Comparison of ENCODE assay signal across 29 cellular contexts in the genomic region with DNA sequence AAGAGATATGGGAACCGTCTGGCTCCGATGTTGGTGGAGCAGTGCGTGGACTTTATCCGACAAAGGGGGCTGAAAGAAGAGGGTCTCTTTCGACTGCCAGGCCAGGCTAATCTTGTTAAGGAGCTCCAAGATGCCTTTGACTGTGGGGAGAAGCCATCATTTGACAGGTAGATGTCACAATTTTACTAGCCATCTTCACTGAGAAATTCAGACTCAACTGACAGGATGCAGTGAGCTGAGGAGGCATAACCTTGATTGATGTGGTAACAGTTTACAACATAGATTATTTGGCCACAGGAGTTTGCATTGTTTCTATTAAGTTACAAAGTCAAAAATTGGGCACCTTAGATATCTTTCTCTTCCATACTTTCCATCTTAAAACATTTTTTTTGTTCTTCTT.
"Had no signal": no experiment of that assay in that cellular context is flagged by ENCODE, and none has a peak within 500 bp of the region (broad histone marks: within the 10 kb centered on the region; RNA-seq: fewer than 3 reads in every experiment).

No MANE protein-coding gene starts in this region.

- H3K4me3 Mint-ChIP-seq: activated CD8-positive, alpha-beta T cell treated with anti-CD3 and anti-CD28 coated beads, Interleukin-2, amount 10 ng/mL, durations not matched to agents 7 days and 5 days; activated naive CD8-positive, alpha-beta T cell treated with anti-CD3 and anti-CD28 coated beads, Interleukin-2, amount 50 U/mL, for 24 hours; activated T-cell treated with anti-CD3 and anti-CD28 coated beads, Interleukin-2, amount 50 U/mL, for 24 hours; brain; central memory CD8-positive, alpha-beta T cell; T-helper 17 cell; WTC11 had no signal

- H3K27ac Mint-ChIP-seq: activated CD8-positive, alpha-beta T cell treated with anti-CD3 and anti-CD28 coated beads, Interleukin-2, amount 10 ng/mL, durations not matched to agents 7 days and 5 days; activated naive CD4-positive, alpha-beta T cell treated with anti-CD3 and anti-CD28 coated beads, Interleukin-2, amount 50 U/mL, for 72 hours; activated naive CD8-positive, alpha-beta T cell treated with anti-CD3 and anti-CD28 coated beads, Interleukin-2, amount 50 U/mL, for 24 hours; activated T-cell treated with anti-CD3 and anti-CD28 coated beads, Interleukin-2, amount 50 U/mL, for 24 hours; brain; T-helper 17 cell; WTC11 had no signal

- FAIRE-seq: astrocyte had no signal

- H3K36me3 ChIP-seq: Peyer's patch, SJSA1 had no signal

- H3K4me1 ChIP-seq: Peyer's patch, SJSA1 had no signal

- H3K27me3 ChIP-seq: Peyer's patch, SJSA1 had no signal

- H3K9me3 Mint-ChIP-seq: activated naive CD4-positive, alpha-beta T cell treated with anti-CD3 and anti-CD28 coated beads, Interleukin-2, amount 50 U/mL, for 72 hours; activated naive CD8-positive, alpha-beta T cell treated with anti-CD3 and anti-CD28 coated beads, Interleukin-2, amount 50 U/mL, for 24 hours; central memory CD8-positive, alpha-beta T cell; WTC11 had no signal

- H3K36me3 Mint-ChIP-seq: activated naive CD4-positive, alpha-beta T cell treated with anti-CD3 and anti-CD28 coated beads, Interleukin-2, amount 50 U/mL, for 72 hours; WTC11 had no signal

- H3K27ac ChIP-seq: Peyer's patch, SJSA1 had no signal

- H3K27me3 Mint-ChIP-seq: activated naive CD8-positive, alpha-beta T cell treated with anti-CD3 and anti-CD28 coated beads, Interleukin-2, amount 50 U/mL, for 24 hours; activated T-cell treated with anti-CD3 and anti-CD28 coated beads, Interleukin-2, amount 50 U/mL, for 24 hours; brain; central memory CD8-positive, alpha-beta T cell; T-helper 17 cell had no signal

- H3K4me3 ChIP-seq: Peyer's patch, SJSA1 had no signal

- DNase-seq: activated CD4-positive, alpha-beta T cell treated with anti-CD3 and anti-CD28 coated beads for 48 hours; activated CD4-positive, alpha-beta T cell treated with anti-CD3 and anti-CD28 coated beads, Interleukin-2, amount 50 U/mL, for 4 hours; activated CD4-positive, CD25-positive, alpha-beta regulatory T cell treated with anti-CD3 and anti-CD28 coated beads, Interleukin-2, amount 50 U/mL, for 72 hours; activated CD8-positive, alpha-beta memory T cell treated with anti-CD3 and anti-CD28 coated beads, Interleukin-2, amount 50 U/mL, for 48 hours; activated CD8-positive, alpha-beta T cell treated with anti-CD3 and anti-CD28 coated beads, Interleukin-2, amount 10 ng/mL, durations not matched to agents 7 days and 5 days; activated effector memory CD4-positive, alpha-beta T cell treated with anti-CD3 and anti-CD28 coated beads, Interleukin-2, amount 50 U/mL, for 16 hours; activated naive CD4-positive, alpha-beta T cell treated with Interleukin-2 at 50 U/mL for 16 hours; activated naive CD8-positive, alpha-beta T cell treated with anti-CD3 and anti-CD28 coated beads, Interleukin-2, amount 50 U/mL, for 24 hours; activated T-cell treated with anti-CD3 and anti-CD28 coated beads, Interleukin-2, amount 50 U/mL, for 24 hours; amniotic stem cell; MM.1S; NCI-H146; NCI-H187 treated with DMSO at 0.1 percent for 48 hours; NCI-H2081 treated with DMSO at 0.1 percent for 48 hours; NCI-H2227 treated with DMSO at 0.1 percent for 48 hours; NCI-H446 treated with DMSO at 0.1 percent for 48 hours; NCI-H524 treated with DMSO at 0.1 percent for 48 hours; NCI-H748 treated with DMSO at 0.1 percent for 48 hours; NK-92 treated with Interleukin-12 subunit alpha and Interleukin-12 subunit beta, amount 100 ng/mL, for 24 hours; Peyer's patch; SHP77; T-helper 17 cell; T-helper 9 cell had no signal

- ATAC-seq: activated CD8-positive, alpha-beta T cell treated with anti-CD3 and anti-CD28 coated beads, Interleukin-2, amount 10 ng/mL, durations not matched to agents 7 days and 5 days; activated naive CD4-positive, alpha-beta T cell treated with anti-CD3 and anti-CD28 coated beads, Interleukin-2, amount 50 U/mL, for 72 hours; activated naive CD8-positive, alpha-beta T cell treated with anti-CD3 and anti-CD28 coated beads, Interleukin-2, amount 50 U/mL, for 24 hours; T-helper 17 cell; WTC11 had no signal

- H3K4me1 Mint-ChIP-seq: activated naive CD8-positive, alpha-beta T cell treated with anti-CD3 and anti-CD28 coated beads, Interleukin-2, amount 50 U/mL, for 24 hours; brain; central memory CD8-positive, alpha-beta T cell; T-helper 17 cell had no signal

- H3K9me3 ChIP-seq: Peyer's patch, SJSA1 had no signal
